Comparison of ENCODE assay signal across 1 cellular context in the genomic region with DNA sequence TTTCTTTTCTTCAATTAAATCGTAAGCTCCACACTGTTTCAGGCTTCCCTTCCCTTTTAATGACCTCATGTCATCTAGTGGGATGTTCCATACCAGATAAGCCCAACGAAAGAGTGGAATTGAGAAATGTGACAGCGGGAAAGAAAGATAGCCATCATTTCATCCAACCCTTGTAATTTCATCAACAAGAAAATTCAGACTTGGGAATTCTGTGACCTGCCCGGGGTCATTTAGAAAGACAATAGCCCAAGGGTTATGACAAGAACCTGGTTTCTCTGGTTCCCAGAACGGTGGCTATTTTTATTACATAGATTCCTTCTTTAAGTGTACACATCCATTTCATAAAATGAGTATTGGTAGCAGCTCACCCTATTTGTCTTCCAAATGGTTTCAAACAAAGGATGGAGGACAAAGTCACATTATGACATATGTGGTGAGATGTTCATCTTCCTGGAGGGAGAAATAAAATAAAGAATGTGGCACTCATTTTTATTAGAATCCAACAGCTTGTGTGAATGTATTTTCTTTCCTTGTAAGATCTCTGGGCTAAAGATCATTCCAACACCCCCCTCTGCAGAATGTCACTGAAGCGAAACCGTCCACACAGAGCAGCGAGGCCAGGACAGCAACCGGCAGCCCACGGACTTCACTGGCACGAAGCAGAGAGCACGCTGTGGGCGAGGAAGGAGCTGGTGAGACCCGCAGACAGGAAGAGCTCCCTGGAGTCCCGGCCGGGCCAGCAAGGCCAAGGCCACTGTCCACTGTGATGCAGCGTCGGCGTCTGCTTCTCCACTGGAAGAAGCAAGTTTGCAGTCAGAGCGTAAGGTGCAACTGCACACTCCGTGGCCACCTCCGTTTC.
TF ChIP-seq lines count a peak whose summit lies in the region.

No MANE protein-coding gene starts in this region.

TF ChIP-seq in GM23338, 12 proteins besides CTCF, POLR2A, EP300 and RAD21:
- TF ChIP-seq, protein P1, sequence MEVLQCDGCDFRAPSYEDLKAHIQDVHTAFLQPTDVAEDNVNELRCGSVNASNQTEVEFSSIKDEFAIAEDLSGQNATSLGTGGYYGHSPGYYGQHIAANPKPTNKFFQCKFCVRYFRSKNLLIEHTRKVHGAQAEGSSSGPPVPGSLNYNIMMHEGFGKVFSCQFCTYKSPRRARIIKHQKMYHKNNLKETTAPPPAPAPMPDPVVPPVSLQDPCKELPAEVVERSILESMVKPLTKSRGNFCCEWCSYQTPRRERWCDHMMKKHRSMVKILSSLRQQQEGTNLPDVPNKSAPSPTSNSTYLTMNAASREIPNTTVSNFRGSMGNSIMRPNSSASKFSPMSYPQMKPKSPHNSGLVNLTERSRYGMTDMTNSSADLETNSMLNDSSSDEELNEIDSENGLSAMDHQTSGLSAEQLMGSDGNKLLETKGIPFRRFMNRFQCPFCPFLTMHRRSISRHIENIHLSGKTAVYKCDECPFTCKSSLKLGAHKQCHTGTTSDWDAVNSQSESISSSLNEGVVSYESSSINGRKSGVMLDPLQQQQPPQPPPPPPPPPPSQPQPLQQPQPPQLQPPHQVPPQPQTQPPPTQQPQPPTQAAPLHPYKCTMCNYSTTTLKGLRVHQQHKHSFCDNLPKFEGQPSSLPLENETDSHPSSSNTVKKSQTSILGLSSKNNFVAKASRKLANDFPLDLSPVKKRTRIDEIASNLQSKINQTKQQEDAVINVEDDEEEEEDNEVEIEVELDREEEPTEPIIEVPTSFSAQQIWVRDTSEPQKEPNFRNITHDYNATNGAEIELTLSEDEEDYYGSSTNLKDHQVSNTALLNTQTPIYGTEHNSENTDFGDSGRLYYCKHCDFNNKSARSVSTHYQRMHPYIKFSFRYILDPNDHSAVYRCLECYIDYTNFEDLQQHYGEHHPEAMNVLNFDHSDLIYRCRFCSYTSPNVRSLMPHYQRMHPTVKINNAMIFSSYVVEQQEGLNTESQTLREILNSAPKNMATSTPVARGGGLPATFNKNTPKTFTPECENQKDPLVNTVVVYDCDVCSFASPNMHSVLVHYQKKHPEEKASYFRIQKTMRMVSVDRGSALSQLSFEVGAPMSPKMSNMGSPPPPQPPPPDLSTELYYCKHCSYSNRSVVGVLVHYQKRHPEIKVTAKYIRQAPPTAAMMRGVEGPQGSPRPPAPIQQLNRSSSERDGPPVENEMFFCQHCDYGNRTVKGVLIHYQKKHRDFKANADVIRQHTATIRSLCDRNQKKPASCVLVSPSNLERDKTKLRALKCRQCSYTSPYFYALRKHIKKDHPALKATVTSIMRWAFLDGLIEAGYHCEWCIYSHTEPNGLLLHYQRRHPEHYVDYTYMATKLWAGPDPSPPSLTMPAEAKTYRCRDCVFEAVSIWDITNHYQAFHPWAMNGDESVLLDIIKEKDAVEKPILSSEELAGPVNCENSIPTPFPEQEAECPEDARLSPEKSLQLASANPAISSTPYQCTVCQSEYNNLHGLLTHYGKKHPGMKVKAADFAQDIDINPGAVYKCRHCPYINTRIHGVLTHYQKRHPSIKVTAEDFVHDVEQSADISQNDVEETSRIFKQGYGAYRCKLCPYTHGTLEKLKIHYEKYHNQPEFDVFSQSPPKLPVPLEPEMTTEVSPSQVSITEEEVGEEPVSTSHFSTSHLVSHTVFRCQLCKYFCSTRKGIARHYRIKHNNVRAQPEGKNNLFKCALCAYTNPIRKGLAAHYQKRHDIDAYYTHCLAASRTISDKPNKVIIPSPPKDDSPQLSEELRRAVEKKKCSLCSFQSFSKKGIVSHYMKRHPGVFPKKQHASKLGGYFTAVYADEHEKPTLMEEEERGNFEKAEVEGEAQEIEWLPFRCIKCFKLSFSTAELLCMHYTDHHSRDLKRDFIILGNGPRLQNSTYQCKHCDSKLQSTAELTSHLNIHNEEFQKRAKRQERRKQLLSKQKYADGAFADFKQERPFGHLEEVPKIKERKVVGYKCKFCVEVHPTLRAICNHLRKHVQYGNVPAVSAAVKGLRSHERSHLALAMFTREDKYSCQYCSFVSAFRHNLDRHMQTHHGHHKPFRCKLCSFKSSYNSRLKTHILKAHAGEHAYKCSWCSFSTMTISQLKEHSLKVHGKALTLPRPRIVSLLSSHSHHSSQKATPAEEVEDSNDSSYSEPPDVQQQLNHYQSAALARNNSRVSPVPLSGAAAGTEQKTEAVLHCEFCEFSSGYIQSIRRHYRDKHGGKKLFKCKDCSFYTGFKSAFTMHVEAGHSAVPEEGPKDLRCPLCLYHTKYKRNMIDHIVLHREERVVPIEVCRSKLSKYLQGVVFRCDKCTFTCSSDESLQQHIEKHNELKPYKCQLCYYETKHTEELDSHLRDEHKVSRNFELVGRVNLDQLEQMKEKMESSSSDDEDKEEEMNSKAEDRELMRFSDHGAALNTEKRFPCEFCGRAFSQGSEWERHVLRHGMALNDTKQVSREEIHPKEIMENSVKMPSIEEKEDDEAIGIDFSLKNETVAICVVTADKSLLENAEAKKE (CRISPR knock-in tag; IDR thresholded peaks at IDR 0.05): no peak
- TF ChIP-seq JUNB (IDR thresholded peaks at IDR 0.05; ENCODE audit: unreplicated experiment): no peak
- no peak for TF ChIP-seq EZH2phosphoT487 (IDR thresholded peaks at IDR 0.05; ENCODE audit: unreplicated experiment)
